In the genomic region with DNA sequence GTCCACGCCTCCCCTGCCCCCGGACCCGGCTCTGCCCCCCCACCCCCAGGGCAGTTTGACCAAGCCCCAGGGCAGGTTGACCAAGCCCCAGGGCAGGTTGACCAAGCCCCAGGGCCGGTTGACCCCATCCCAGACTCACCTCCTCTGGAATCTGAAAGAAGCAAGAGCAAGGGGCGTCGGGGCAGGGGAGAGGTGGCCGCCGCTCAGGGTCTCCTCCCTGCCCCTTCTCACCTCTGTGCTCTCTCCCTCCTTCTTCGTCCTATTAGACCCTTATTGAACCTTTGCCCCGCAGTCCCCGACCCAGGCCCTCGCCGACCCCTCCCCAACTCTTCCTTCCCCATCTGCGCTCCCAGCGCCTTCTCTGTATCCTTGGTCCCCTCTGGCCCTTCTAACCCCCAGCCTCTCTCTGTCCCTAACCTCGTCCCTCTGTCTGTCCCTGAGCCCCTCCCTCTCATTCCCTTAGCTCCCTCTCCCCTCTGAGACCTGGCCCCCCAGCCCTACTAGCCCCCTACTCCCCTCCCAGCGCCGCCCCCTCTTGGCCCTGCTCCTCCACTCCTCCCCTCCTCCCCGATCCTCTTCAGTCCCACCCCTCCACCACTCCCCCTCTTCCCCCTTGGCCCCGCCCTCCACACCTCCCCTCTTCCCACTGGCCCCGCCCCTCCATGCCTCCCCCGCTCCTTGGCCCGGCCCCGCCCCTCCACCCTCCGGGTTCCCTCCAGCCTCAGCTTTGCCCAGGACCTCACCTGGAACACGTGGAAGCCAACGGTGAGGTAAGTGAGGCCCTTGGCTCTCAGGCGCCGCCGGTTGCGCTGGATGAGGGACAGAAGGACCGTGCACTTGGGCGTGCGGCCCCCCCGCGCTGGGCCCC, we compare ENCODE assay signal across 8 cellular contexts. TPM values are rescaled to one million over a fixed set of nuclear protein-coding genes. Genes with fewer than 3 reads are reported as not detected.
DNase-seq lines count a peak whose midpoint lies in the region; ATAC-seq and TF ChIP-seq lines count a peak whose summit lies in the region.

No MANE protein-coding gene starts in this region.

- intact Hi-C loops in mucosa of descending colon (cut with DNase I, micrococcal nuclease), result no loop called here

- H3K27ac Mint-ChIP-seq in stimulated activated naive CD8-positive, alpha-beta T cell treated with anti-CD3 and anti-CD28 coated beads, Interleukin-15, amount 100 ng/mL, for 72 hours, result no peak overlapping the region

- H3K27me3 Mint-ChIP-seq in stimulated activated naive CD8-positive, alpha-beta T cell treated with anti-CD3 and anti-CD28 coated beads, Interleukin-15, amount 100 ng/mL, for 72 hours, result peaks cover 14% of the 10 kb centered on the region

- H3K36me3 ChIP-seq in BJ (ENCODE audit: control insufficient read depth, insufficient read depth, low read length) (peaks cover 8% of the 10 kb centered on the region; the same call in 1 of the 2 replicates), WERI-Rb-1 (peaks cover 11% of the 10 kb centered on the region), mucosa of descending colon (ENCODE audit: low read depth) (no peaks in the 10 kb centered on the region)

- peak overlapping the region; percentile 76 to 79 for H3K4me3 Mint-ChIP-seq in stimulated activated naive CD8-positive, alpha-beta T cell treated with anti-CD3 and anti-CD28 coated beads, Interleukin-15, amount 100 ng/mL, for 72 hours

- H3K27me3 ChIP-seq in BJ (ENCODE audit: control insufficient read depth, insufficient read depth, low read length) (no peaks in the 10 kb centered on the region), WERI-Rb-1 (ENCODE audit: insufficient read depth, low read depth, severe bottlenecking) (no peaks in the 10 kb centered on the region)

- peaks cover 51% of the 10 kb centered on the region for H3K4me1 Mint-ChIP-seq in stimulated activated naive CD8-positive, alpha-beta T cell treated with anti-CD3 and anti-CD28 coated beads, Interleukin-15, amount 100 ng/mL, for 72 hours

- H3K4me1 ChIP-seq in mucosa of descending colon (ENCODE audit: low read depth), result peaks cover 29% of the 10 kb centered on the region

- DNase-seq in BJ (ENCODE audit: low read depth) (no peak), HPDE6-E6E7 (ENCODE audit: extremely low spot score) (peak; percentile 92), WERI-Rb-1 (peak; percentile 88), coronary artery (ENCODE audit: low spot score) (no peak), mucosa of descending colon (peak; percentile 79 to 87 (median 81))
- DNase-seq in stimulated activated naive CD8-positive, alpha-beta T cell treated with anti-CD3 and anti-CD28 coated beads, Interleukin-15, amount 100 ng/mL, for 72 hours, result peak; percentile 36 to 57

- ATAC-seq in mucosa of descending colon, result peak; percentile 48
- ATAC-seq in stimulated activated naive CD8-positive, alpha-beta T cell treated with anti-CD3 and anti-CD28 coated beads, Interleukin-15, amount 100 ng/mL, for 72 hours, result peak; percentile 1
- no peak for ATAC-seq in GM19395 (IDR thresholded peaks at IDR 0.05; ENCODE audit: unreplicated experiment)
- no peak for ATAC-seq in HG03139 (IDR thresholded peaks at IDR 0.05; ENCODE audit: unreplicated experiment)

- H3K27ac ChIP-seq in WERI-Rb-1, result no peak overlapping the region
- peak overlapping the region in 1 of 2 donors; percentile 76 for H3K27ac ChIP-seq in coronary artery

- POLR2A ChIA-PET in BJ (lab: Charles Lee), result no interaction called here

- TF ChIP-seq CTCF in BJ (IDR thresholded peaks at IDR 0.05; ENCODE audit: insufficient read depth, low read depth, low read length) (no peak), WERI-Rb-1 (IDR thresholded peaks at IDR 0.05; ENCODE audit: low read depth, low read length) (no peak), coronary artery (IDR thresholded peaks at IDR 0.05) (no peak), mucosa of descending colon (IDR thresholded peaks at IDR 0.05) (no peak)

- H3K9me3 ChIP-seq in WERI-Rb-1 (ENCODE audit: severe bottlenecking) (no peaks in the 10 kb centered on the region), mucosa of descending colon (no peaks in the 10 kb centered on the region)

- H3K9me3 Mint-ChIP-seq in stimulated activated naive CD8-positive, alpha-beta T cell treated with anti-CD3 and anti-CD28 coated beads, Interleukin-15, amount 100 ng/mL, for 72 hours, result no peaks in the 10 kb centered on the region

- CTCF ChIA-PET in BJ (lab: Yijun Ruan, JAX), result interaction anchor here (1.5 kb wide), 1 partner anchor 33 kb away, joined by 3 read pairs; no protein-coding TSS in a partner anchor

- peak overlapping the region; percentile 37 for H3K4me3 ChIP-seq in BJ (ENCODE audit: low read depth, low read length)
- peak overlapping the region; percentile 41 for H3K4me3 ChIP-seq in WERI-Rb-1 (ENCODE audit: low read depth, low read length)
- H3K4me3 ChIP-seq in coronary artery, result peak overlapping the region; percentile 76
- no peak overlapping the region for H3K4me3 ChIP-seq in mucosa of descending colon

RNA-seq across cellular contexts. Expression of gene CAPN12, which starts 7.6 kb away (rescaled TPM):
- polyA plus RNA-seq in BJ (2011; rRNA removed), result 0.34 and 0.75 TPM in 2 replicates
- polyA minus RNA-seq in BJ (2011; rRNA and poly(A)+ RNA removed), result not detected in 2 replicates
- total RNA-seq in mucosa of descending colon, result 10 to 100 TPM in 2 of 3 donors, 1 to 10 TPM in 1; 3.1 to 15.9 (median 14.9) TPM

RNA-seq across cellular contexts. Expression of gene LGALS7, which starts 36.7 kb away (rescaled TPM):
- polyA plus RNA-seq in BJ (2011; rRNA removed), result not detected in 2 replicates
- polyA minus RNA-seq in BJ (2011; rRNA and poly(A)+ RNA removed), result not detected in 2 replicates
- not detected for total RNA-seq in mucosa of descending colon

RNA-seq across cellular contexts. Expression of gene LGALS7B, which starts 52.4 kb away (rescaled TPM):
- not detected in 2 replicates for polyA plus RNA-seq in BJ (2011; rRNA removed)
- not detected in 2 replicates for polyA minus RNA-seq in BJ (2011; rRNA and poly(A)+ RNA removed)
- total RNA-seq in mucosa of descending colon, result not detected

Comparison
In these comparisons a context has a peak if more than half of its experiments do, and no peak if none do; other contexts are left out.
1. DNase-seq: peak in HPDE6-E6E7 (single experiment), WERI-Rb-1 (single experiment), mucosa of descending colon (3 of 3) and stimulated activated naive CD8-positive, alpha-beta T cell treated with anti-CD3 and anti-CD28 coated beads, Interleukin-15, amount 100 ng/mL, for 72 hours (2 of 2); none in BJ (single experiment) and coronary artery (single experiment).
2. ATAC-seq: peak in mucosa of descending colon (single experiment) and stimulated activated naive CD8-positive, alpha-beta T cell treated with anti-CD3 and anti-CD28 coated beads, Interleukin-15, amount 100 ng/mL, for 72 hours (single experiment); none in GM19395 (single experiment) and HG03139 (single experiment).